29 cellular contexts compared by ENCODE assay signal in the genomic region with DNA sequence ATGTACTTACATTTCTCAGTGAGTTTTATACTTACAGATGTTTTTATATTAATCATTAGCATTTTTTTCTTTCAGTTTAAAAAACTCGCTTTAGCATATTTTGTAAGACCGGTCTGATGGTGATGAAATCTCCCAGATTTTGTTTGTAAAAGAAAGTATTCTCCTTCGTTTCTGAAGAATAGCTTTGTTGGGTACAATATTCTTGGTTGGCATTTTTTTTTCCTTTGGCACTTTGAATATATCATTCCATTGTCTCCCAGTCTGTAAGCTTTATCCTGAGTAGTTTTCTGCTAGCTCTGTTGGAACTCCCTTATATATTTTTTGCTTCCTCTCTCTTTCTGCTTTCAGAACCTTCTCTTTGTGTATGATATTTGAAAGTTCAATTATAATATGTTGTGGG.
"Had no signal": no experiment of that assay in that cellular context is flagged by ENCODE, and none has a peak within 500 bp of the region (broad histone marks: within the 10 kb centered on the region; RNA-seq: fewer than 3 reads in every experiment).

No MANE protein-coding gene starts in this region.

- DNase-seq: stimulated activated CD4-positive, alpha-beta T cell treated with anti-CD3 and anti-CD28 coated beads, Interleukin-2, amount 100 ng/mL, for 48 hours; stimulated activated CD4-positive, alpha-beta T cell treated with anti-CD3 and anti-CD28 coated beads, Interleukin-4, amount 100 ng/mL, for 1 hour; stimulated activated CD4-positive, alpha-beta T cell treated with anti-CD3 and anti-CD28 coated beads, Interleukin-4, amount 100 ng/mL, for 24 hours; stimulated activated CD4-positive, alpha-beta T cell treated with anti-CD3 and anti-CD28 coated beads, Interleukin-4, amount 100 ng/mL, for 4 hours; stimulated activated CD8-positive, alpha-beta memory T cell treated with anti-CD3 and anti-CD28 coated beads, Interleukin-4, amount 100 ng/mL, for 48 hours; stimulated activated naive B cell treated with anti-CD40 and anti-IgM and Interleukin-4, amounts not matched to agents 10 μg/mL and 1 μg/mL and 100 μg/mL, for 72 hours; stimulated activated naive CD4-positive, alpha-beta T cell; stimulated activated naive CD4-positive, alpha-beta T cell treated with Interleukin-2 at 50 U/mL for 16 hours; stimulated activated naive CD8-positive, alpha-beta T cell treated with anti-CD3 and anti-CD28 coated beads, Interleukin-15, amount 100 ng/mL, for 72 hours; stimulated activated naive CD8-positive, alpha-beta T cell treated with anti-CD3 and anti-CD28 coated beads, Interleukin-15, Interleukin-2, amounts not matched to agents 100 U/mL and 50 U/mL, for 24 hours; stomach; substantia nigra; testis; thyroid gland; tibial artery; transverse colon; trophoblast cell; upper lobe of left lung; upper lobe of right lung; uterus had no signal

- H3K36me3 ChIP-seq: stomach, suprapubic skin, thoracic aorta, thyroid gland, tibial artery, tibial nerve, transverse colon, upper lobe of left lung, upper lobe of right lung, uterus, vagina had no signal

- H3K9me3 ChIP-seq: testis, thoracic aorta, thyroid gland, upper lobe of left lung, upper lobe of right lung, vagina had no signal

- H3K4me3 Mint-ChIP-seq: stimulated activated effector memory CD8-positive, alpha-beta T cell treated with anti-CD3 and anti-CD28 coated beads, Interleukin-12 subunit alpha, Interleukin-12 subunit beta, amount 100 ng/mL, for 72 hours; stimulated activated memory B cell treated with anti-CD40 and anti-IgM and Interleukin-4, amounts not matched to agents 10 μg/mL and 1 μg/mL and 100 μg/mL, for 72 hours; stimulated activated naive B cell treated with anti-CD40 and anti-IgM and Interleukin-4, amounts not matched to agents 10 μg/mL and 1 μg/mL and 100 μg/mL, for 72 hours; stimulated activated naive CD8-positive, alpha-beta T cell treated with anti-CD3 and anti-CD28 coated beads, Interleukin-15, amount 100 ng/mL, for 72 hours; stimulated activated naive CD8-positive, alpha-beta T cell treated with anti-CD3 and anti-CD28 coated beads, Interleukin-15, Interleukin-2, amounts not matched to agents 100 ng/mL and 50 ng/mL, for 24 hours; type B pancreatic cell had no signal

- H3K36me3 Mint-ChIP-seq: stimulated activated effector memory CD8-positive, alpha-beta T cell treated with anti-CD3 and anti-CD28 coated beads, Interleukin-12 subunit alpha, Interleukin-12 subunit beta, amount 100 ng/mL, for 72 hours; stimulated activated memory B cell treated with anti-CD40 and anti-IgM and Interleukin-4, amounts not matched to agents 10 μg/mL and 1 μg/mL and 100 μg/mL, for 72 hours; stimulated activated naive B cell treated with anti-CD40 and anti-IgM and Interleukin-4, amounts not matched to agents 10 μg/mL and 1 μg/mL and 100 μg/mL, for 72 hours; type B pancreatic cell had no signal

- ATAC-seq: stimulated activated effector memory CD8-positive, alpha-beta T cell treated with anti-CD3 and anti-CD28 coated beads, Interleukin-12 subunit alpha, Interleukin-12 subunit beta, amount 100 ng/mL, for 72 hours; stimulated activated memory B cell treated with anti-CD40 and anti-IgM and Interleukin-4, amounts not matched to agents 10 μg/mL and 1 μg/mL and 100 μg/mL, for 72 hours; stimulated activated naive B cell treated with anti-CD40 and anti-IgM and Interleukin-4, amounts not matched to agents 10 μg/mL and 1 μg/mL and 100 μg/mL, for 72 hours; stimulated activated naive CD8-positive, alpha-beta T cell treated with anti-CD3 and anti-CD28 coated beads, Interleukin-15, amount 100 ng/mL, for 72 hours; stimulated activated naive CD8-positive, alpha-beta T cell treated with anti-CD3 and anti-CD28 coated beads, Interleukin-15, Interleukin-2, amounts not matched to agents 100 U/mL and 50 U/mL, for 24 hours; upper lobe of right lung had no signal

- FAIRE-seq: urothelium cell line had no signal

- H3K4me1 ChIP-seq: stomach, suprapubic skin, testis, thyroid gland, tibial artery, tibial nerve, transverse colon, upper lobe of left lung, upper lobe of right lung, uterus, vagina had no signal

- H3K4me3 ChIP-seq: stomach, suprapubic skin, testis, thoracic aorta, thyroid gland, tibial artery, tibial nerve, transverse colon, upper lobe of left lung, upper lobe of right lung, uterus, vagina had no signal

- H3K27me3 Mint-ChIP-seq: stimulated activated memory B cell treated with anti-CD40 and anti-IgM and Interleukin-4, amounts not matched to agents 10 μg/mL and 1 μg/mL and 100 μg/mL, for 72 hours; stimulated activated naive B cell treated with anti-CD40 and anti-IgM and Interleukin-4, amounts not matched to agents 10 μg/mL and 1 μg/mL and 100 μg/mL, for 72 hours; stimulated activated naive CD8-positive, alpha-beta T cell treated with anti-CD3 and anti-CD28 coated beads, Interleukin-15, amount 100 ng/mL, for 72 hours; stimulated activated naive CD8-positive, alpha-beta T cell treated with anti-CD3 and anti-CD28 coated beads, Interleukin-15, Interleukin-2, amounts not matched to agents 100 ng/mL and 50 ng/mL, for 24 hours; type B pancreatic cell had no signal

- H3K27ac Mint-ChIP-seq: stimulated activated effector memory CD8-positive, alpha-beta T cell treated with anti-CD3 and anti-CD28 coated beads, Interleukin-12 subunit alpha, Interleukin-12 subunit beta, amount 100 ng/mL, for 72 hours; stimulated activated memory B cell treated with anti-CD40 and anti-IgM and Interleukin-4, amounts not matched to agents 10 μg/mL and 1 μg/mL and 100 μg/mL, for 72 hours; stimulated activated naive B cell treated with anti-CD40 and anti-IgM and Interleukin-4, amounts not matched to agents 10 μg/mL and 1 μg/mL and 100 μg/mL, for 72 hours; stimulated activated naive CD8-positive, alpha-beta T cell treated with anti-CD3 and anti-CD28 coated beads, Interleukin-15, amount 100 ng/mL, for 72 hours; stimulated activated naive CD8-positive, alpha-beta T cell treated with anti-CD3 and anti-CD28 coated beads, Interleukin-15, Interleukin-2, amounts not matched to agents 100 ng/mL and 50 ng/mL, for 24 hours; type B pancreatic cell had no signal

- H3K4me1 Mint-ChIP-seq: stimulated activated effector memory CD8-positive, alpha-beta T cell treated with anti-CD3 and anti-CD28 coated beads, Interleukin-12 subunit alpha, Interleukin-12 subunit beta, amount 100 ng/mL, for 72 hours; stimulated activated memory B cell treated with anti-CD40 and anti-IgM and Interleukin-4, amounts not matched to agents 10 μg/mL and 1 μg/mL and 100 μg/mL, for 72 hours; stimulated activated naive B cell treated with anti-CD40 and anti-IgM and Interleukin-4, amounts not matched to agents 10 μg/mL and 1 μg/mL and 100 μg/mL, for 72 hours; stimulated activated naive CD8-positive, alpha-beta T cell treated with anti-CD3 and anti-CD28 coated beads, Interleukin-15, amount 100 ng/mL, for 72 hours had no signal

- H3K27ac ChIP-seq: stomach, suprapubic skin, testis, thoracic aorta, thyroid gland, tibial artery, tibial nerve, transverse colon, upper lobe of left lung, upper lobe of right lung, uterus, vagina had no signal
